Comparison of ENCODE assay signal across 36 cellular contexts in genomic region chr1:179750630-179751029, GRCh38. TPM values are rescaled to one million over a fixed set of nuclear protein-coding genes. Genes with fewer than 3 reads are reported as not detected.
"Had no signal": no experiment of that assay in that cellular context is flagged by ENCODE, and none has a peak within 500 bp of the region (broad histone marks: within the 10 kb centered on the region; RNA-seq: fewer than 3 reads in every experiment).

No MANE protein-coding gene starts in this region.

- DNase-seq: Karpas-422, Kasumi-1, MG63, MM.1S, MV-4-11, NCI-H1048, NCI-H1092, NCI-H1092 treated with DMSO at 0.1 percent for 48 hours, NCI-H1105, NCI-H1105 treated with DMSO at 0.1 percent for 48 hours, NCI-H1417, NCI-H1417 treated with DMSO at 0.1 percent for 48 hours, NCI-H1436, NCI-H1436 treated with DMSO at 0.1 percent for 48 hours, NCI-H146, NCI-H1694, NCI-H1694 treated with DMSO at 0.1 percent for 48 hours, NCI-H187, NCI-H187 treated with DMSO at 0.1 percent for 48 hours, NCI-H1930, NCI-H2029, NCI-H2029 treated with DMSO at 0.1 percent for 48 hours, NCI-H2081, NCI-H2081 treated with DMSO at 0.1 percent for 48 hours, NCI-H2107, NCI-H2171, NCI-H2171 treated with DMSO at 0.1 percent for 48 hours, NCI-H2227 treated with DMSO at 0.1 percent for 48 hours, NCI-H226, NCI-H345, NCI-H446, NCI-H446 treated with DMSO at 0.1 percent for 48 hours, NCI-H510A had no signal

- H3K4me3 ChIP-seq: MG63 had no signal

- H3K4me2 ChIP-seq: KMS-11 had no signal

- H3K36me3 ChIP-seq: MG63 had no signal

- H3K27ac ChIP-seq: KMS-11 had no signal

RNA-seq across cellular contexts. Expression of gene FAM163A, which starts 7.5 kb away (rescaled TPM):
- total RNA-seq: LHCN-M2, MCF 10A had no signal
